Comparison of ENCODE assay signal across 14 cellular contexts in the genomic region with DNA sequence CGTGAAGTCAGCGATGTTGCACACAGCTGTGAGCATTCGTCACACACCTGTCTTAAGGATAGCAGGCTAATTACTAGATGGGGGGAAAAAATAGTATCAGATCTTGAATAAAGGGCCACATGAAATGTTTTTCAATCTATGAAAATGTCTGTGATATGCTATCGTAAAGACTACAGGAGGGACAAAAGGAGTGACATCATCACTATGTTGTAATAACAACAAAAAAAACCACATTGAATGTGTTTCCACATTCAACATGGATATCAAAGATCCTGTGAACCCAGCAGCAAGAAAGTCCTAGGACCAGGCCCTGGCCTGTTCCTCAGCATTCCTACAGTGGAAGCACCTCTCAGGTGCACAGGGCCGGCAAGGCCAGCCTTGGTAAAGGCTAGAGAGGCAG.
"Had no signal": no experiment of that assay in that cellular context is flagged by ENCODE, and none has a peak within 500 bp of the region (broad histone marks: within the 10 kb centered on the region; RNA-seq: fewer than 3 reads in every experiment).

No MANE protein-coding gene starts in this region.

- H3K4me3 ChIP-seq: heart right ventricle, left ventricle myocardium inferior, ovary, tibial nerve had no signal

- H3K27me3 Mint-ChIP-seq: activated naive CD8-positive, alpha-beta T cell had no signal

- H3K27me3 ChIP-seq: heart right ventricle, ovary, tibial nerve had no signal

- H3K36me3 ChIP-seq: heart right ventricle, left ventricle myocardium inferior, ovary, tibial nerve had no signal

- H3K9me3 ChIP-seq: heart right ventricle, ovary, tibial nerve had no signal

- H3K4me1 ChIP-seq: heart right ventricle, left ventricle myocardium inferior, tibial nerve had no signal

- H3K27ac ChIP-seq: heart right ventricle, left ventricle myocardium inferior, ovary, tibial nerve had no signal

- H3K36me3 Mint-ChIP-seq: activated naive CD8-positive, alpha-beta T cell had no signal

- FAIRE-seq: colon had no signal

- ATAC-seq: heart right ventricle had no signal

- DNase-seq: activated CD4-positive, alpha-beta T cell treated with anti-CD3 and anti-CD28 coated beads, Interleukin-2, amount 50 U/mL, for 4 hours; activated effector memory CD4-positive, alpha-beta T cell treated with anti-CD3 and anti-CD28 coated beads, Interleukin-2, amount 50 U/mL, for 16 hours; activated T-cell treated with anti-CD3 and anti-CD28 coated beads, Interleukin-2, amount 50 U/mL, for 1 hour; effector CD4-positive, alpha-beta T cell; heart right ventricle; islet precursor cell; left ventricle myocardium inferior; ovary; SIG-M5; T-helper 2 cell had no signal

- H3K4me1 Mint-ChIP-seq: neural crest cell had no signal

- H3K27ac Mint-ChIP-seq: activated naive CD8-positive, alpha-beta T cell had no signal

- H3K4me3 Mint-ChIP-seq: activated naive CD8-positive, alpha-beta T cell; neural crest cell had no signal
